1 cellular context compared by ENCODE assay signal in the genomic region with DNA sequence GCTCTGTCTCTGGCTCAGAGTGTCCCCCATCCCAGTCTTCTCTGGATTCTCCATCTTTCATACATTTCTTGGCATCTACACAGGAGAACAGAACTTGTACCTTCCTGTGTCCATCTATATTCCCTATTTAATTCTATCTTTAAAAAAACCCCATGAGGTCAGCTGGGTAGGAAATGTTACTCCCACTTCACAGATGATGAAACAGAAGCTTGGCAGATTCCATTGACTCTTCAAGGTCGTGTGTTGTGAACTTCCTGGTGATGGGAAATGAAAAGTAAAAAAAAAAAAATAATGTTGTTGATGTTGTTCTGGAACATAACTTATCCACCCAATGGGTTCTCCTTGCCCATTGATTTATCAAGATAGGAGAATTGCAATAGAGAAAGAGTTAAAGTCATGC.
TF ChIP-seq lines count a peak whose summit lies in the region.

No MANE protein-coding gene starts in this region.

TF ChIP-seq in HepG2, 621 proteins besides CTCF, POLR2A, EP300 and RAD21:
- no peak for TF ChIP-seq ZNF337 (CRISPR knock-in tag; IDR thresholded peaks at IDR 0.05; ENCODE audit: borderline replicate concordance, low read depth)
- TF ChIP-seq ZBTB46 (CRISPR knock-in tag; IDR thresholded peaks at IDR 0.05; ENCODE audit: borderline replicate concordance), result no peak
- no peak for TF ChIP-seq ZNF260 (CRISPR knock-in tag; IDR thresholded peaks at IDR 0.05; ENCODE audit: borderline replicate concordance, low read depth)
- TF ChIP-seq BCL6 (CRISPR knock-in tag; IDR thresholded peaks at IDR 0.05), result no peak
- TF ChIP-seq ARHGAP35 (CRISPR knock-in tag; IDR thresholded peaks at IDR 0.05; ENCODE audit: borderline replicate concordance), result no peak
- TF ChIP-seq MTF1 (CRISPR knock-in tag; IDR thresholded peaks at IDR 0.05), result no peak
- peak; percentile 72 for TF ChIP-seq ELF3 (CRISPR knock-in tag; IDR thresholded peaks at IDR 0.05)
- TF ChIP-seq, protein P1, sequence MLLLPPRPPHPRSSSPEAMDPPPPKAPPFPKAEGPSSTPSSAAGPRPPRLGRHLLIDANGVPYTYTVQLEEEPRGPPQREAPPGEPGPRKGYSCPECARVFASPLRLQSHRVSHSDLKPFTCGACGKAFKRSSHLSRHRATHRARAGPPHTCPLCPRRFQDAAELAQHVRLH (CRISPR knock-in tag; IDR thresholded peaks at IDR 0.05; ENCODE audit: borderline replicate concordance, low read depth), result no peak
- no peak for TF ChIP-seq ZSCAN31 (CRISPR knock-in tag; IDR thresholded peaks at IDR 0.05; ENCODE audit: low read depth)
- TF ChIP-seq ZNF891 (CRISPR knock-in tag; IDR thresholded peaks at IDR 0.05), result no peak
- TF ChIP-seq ARID5B (CRISPR knock-in tag; IDR thresholded peaks at IDR 0.05), result peak; percentile 40; the same call in 1 of the 2 replicates
- 0 out of 2 replicates have a peak, but pooled peaks have one; percentile 13 for TF ChIP-seq GATAD2A (CRISPR knock-in tag; IDR thresholded peaks at IDR 0.05)
- no peak for TF ChIP-seq RBM39 (IDR thresholded peaks at IDR 0.05; ENCODE audit: low read depth, low read length, poor library complexity, severe bottlenecking)
- TF ChIP-seq EHMT2 (IDR thresholded peaks at IDR 0.05; ENCODE audit: borderline replicate concordance, low read depth, low read length), result no peak
- no peak for TF ChIP-seq TCF7L2 (IDR thresholded peaks at IDR 0.05; ENCODE audit: low read depth, low read length)
- no peak for TF ChIP-seq NFRKB (IDR thresholded peaks at IDR 0.05)
- no peak for TF ChIP-seq ZNF674 (CRISPR knock-in tag; IDR thresholded peaks at IDR 0.05; ENCODE audit: low read depth)
- TF ChIP-seq CEBPG (CRISPR knock-in tag; IDR thresholded peaks at IDR 0.05), result peak; percentile 25; the same call in 1 of the 2 replicates
- TF ChIP-seq ZNF160 (CRISPR knock-in tag; IDR thresholded peaks at IDR 0.05), result no peak
- TF ChIP-seq KLF13 (CRISPR knock-in tag; IDR thresholded peaks at IDR 0.05), result no peak
